11 cellular contexts compared by ENCODE assay signal in the genomic region with DNA sequence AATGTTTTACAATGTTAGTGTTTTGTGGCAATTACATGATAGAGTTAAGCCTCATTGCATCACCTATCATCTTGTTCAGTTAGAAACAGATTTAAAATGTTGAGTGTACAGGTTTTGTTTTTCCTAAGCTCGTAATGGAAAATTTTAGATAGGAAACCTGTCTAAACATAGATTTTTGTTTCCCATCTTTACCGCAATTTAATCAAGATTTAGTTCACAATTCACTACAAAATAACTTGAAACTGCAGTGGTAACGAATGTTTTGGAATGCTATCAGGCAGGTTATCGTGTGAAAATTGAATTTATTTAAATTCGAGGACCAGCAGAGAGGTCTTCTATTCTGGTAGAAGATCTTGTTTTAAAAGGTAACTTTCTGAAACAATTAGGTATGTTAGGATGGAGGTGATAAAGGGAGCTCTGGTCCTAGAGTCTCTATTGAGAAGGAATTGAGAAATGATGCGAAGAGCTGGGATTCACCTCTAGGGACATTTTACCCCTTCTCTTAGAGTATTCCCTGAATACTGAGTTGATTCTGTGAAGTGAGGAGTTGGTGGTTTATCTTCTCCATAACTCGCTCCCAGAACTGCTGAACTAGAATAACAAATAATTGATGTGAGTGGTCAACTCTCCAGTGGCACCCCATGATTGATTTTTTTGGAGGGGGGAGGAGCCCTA. TPM values are rescaled to one million over a fixed set of nuclear protein-coding genes. Genes with fewer than 3 reads are reported as not detected.
DNase-seq lines count a peak whose midpoint lies in the region; ATAC-seq, FAIRE-seq and TF ChIP-seq lines count a peak whose summit lies in the region.
"Had no signal": no experiment of that assay in that cellular context is flagged by ENCODE, and none has a peak within 500 bp of the region (broad histone marks: within the 10 kb centered on the region; RNA-seq: fewer than 3 reads in every experiment).

No MANE protein-coding gene starts in this region.

- no peak overlapping the region for H2BK120ac ChIP-seq in mesendoderm (ENCODE audit: low read depth, low read length)

- H3K4ac ChIP-seq in mesendoderm (ENCODE audit: low read depth, low read length) = no peak overlapping the region

- H3K4me2 ChIP-seq in astrocyte (ENCODE audit: low read length) (no peak overlapping the region), mesendoderm (ENCODE audit: low read length) (no peak overlapping the region)

- no peak overlapping the region for H3K56ac ChIP-seq in mesendoderm (ENCODE audit: low read length)

- peaks cover 28% of the 10 kb centered on the region for H3K27me3 Mint-ChIP-seq in astrocyte (ENCODE audit: low read depth, unreplicated experiment)
- H3K27me3 Mint-ChIP-seq in naive thymus-derived CD8-positive, alpha-beta T cell = peaks cover 8 to 41% (median 11%) of the 10 kb centered on the region in 5 donors

- H3K27me3 ChIP-seq in HUES64 (ENCODE audit: insufficient read depth, low read length) = peaks cover 29% of the 10 kb centered on the region
- H3K27me3 ChIP-seq in astrocyte (ENCODE audit: insufficient read depth, low read length) = peaks cover 47% of the 10 kb centered on the region
- H3K27me3 ChIP-seq in mesendoderm (ENCODE audit: insufficient read depth, low read length, poor library complexity) = no peaks in the 10 kb centered on the region
- H3K27me3 ChIP-seq: ascending aorta had no signal

- H3K27ac Mint-ChIP-seq in astrocyte (ENCODE audit: unreplicated experiment) = peak overlapping the region; percentile 13
- H3K27ac Mint-ChIP-seq in naive thymus-derived CD8-positive, alpha-beta T cell = no peak overlapping the region

- no peak overlapping the region for H3K9ac ChIP-seq in HUES64 (ENCODE audit: low read depth, low read length)
- H3K9ac ChIP-seq in astrocyte (ENCODE audit: low read length) = no peak overlapping the region
- H3K9ac ChIP-seq in mesendoderm (ENCODE audit: low read length) = no peak overlapping the region

- H3K23ac ChIP-seq in mesendoderm (ENCODE audit: low read length) = no peak overlapping the region

- H3K4me1 Mint-ChIP-seq in astrocyte (ENCODE audit: low read depth, unreplicated experiment) = peaks cover 15% of the 10 kb centered on the region
- peaks cover 3 to 10% (median 8%) of the 10 kb centered on the region in 4 donors for H3K4me1 Mint-ChIP-seq in naive thymus-derived CD8-positive, alpha-beta T cell

- H3K79me2 ChIP-seq in astrocyte (ENCODE audit: insufficient read depth, low read length) (no peaks in the 10 kb centered on the region), mesendoderm (ENCODE audit: control insufficient read depth, insufficient read depth, low read length) (no peaks in the 10 kb centered on the region)

- H4K20me1 ChIP-seq in astrocyte (ENCODE audit: insufficient read depth, low read length) = no peaks in the 10 kb centered on the region

- no peak for FAIRE-seq in astrocyte (lab: Jason Lieb, UNC)

- no peak for TF ChIP-seq CTCF in astrocyte (IDR thresholded peaks at IDR 0.05; ENCODE audit: insufficient read depth, low read depth, low read length)

- peak overlapping the region; percentile 88 for H3K4me3 Mint-ChIP-seq in astrocyte (ENCODE audit: unreplicated experiment)
- H3K4me3 Mint-ChIP-seq in naive thymus-derived CD8-positive, alpha-beta T cell = peak overlapping the region in 7 of 10 donors; percentile 14 to 85 (median 64)

- H2AFZ ChIP-seq in astrocyte (ENCODE audit: low read depth, low read length) = no peak overlapping the region

- POLR2A ChIA-PET in naive thymus-derived CD8-positive, alpha-beta T cell (lab: Charles Lee) = no interaction called here

- H4K8ac ChIP-seq in mesendoderm (ENCODE audit: low read depth, low read length) = no peak overlapping the region

- WGBS in HUES64 = 92% methylated on average over 5 of the region's 7 CpGs
- WGBS in mesendoderm (ENCODE audit: extremely low coverage, insufficient coverage, low lambda C conversion rate) = no CpG with 5 or more reads among the region's 7 CpGs

- no peaks in the 10 kb centered on the region for H3K9me3 ChIP-seq in HUES64 (ENCODE audit: insufficient read depth, low read depth, low read length)
- H3K9me3 ChIP-seq in astrocyte (ENCODE audit: insufficient read depth, low read depth, low read length) = no peaks in the 10 kb centered on the region
- H3K9me3 ChIP-seq: ascending aorta, gastroesophageal sphincter, tibial artery had no signal

- H3K36me3 Mint-ChIP-seq in astrocyte (ENCODE audit: low read depth, unreplicated experiment) = no peaks in the 10 kb centered on the region
- peaks cover 0 to 2% (median 0%) of the 10 kb centered on the region in 3 donors for H3K36me3 Mint-ChIP-seq in naive thymus-derived CD8-positive, alpha-beta T cell

- no peak overlapping the region for H3K18ac ChIP-seq in mesendoderm (ENCODE audit: low read length)

- peaks cover 23% of the 10 kb centered on the region for H3K4me1 ChIP-seq in HUES64 (ENCODE audit: insufficient read depth, low read length)
- H3K4me1 ChIP-seq in astrocyte (ENCODE audit: insufficient read depth, low read length) = peaks cover 4% of the 10 kb centered on the region
- no peaks in the 10 kb centered on the region for H3K4me1 ChIP-seq in mesendoderm (ENCODE audit: control insufficient read depth, low read depth, low read length)
- H3K4me1 ChIP-seq: ascending aorta had no signal

- no peaks in the 10 kb centered on the region for H3K36me3 ChIP-seq in HUES64 (ENCODE audit: insufficient read depth, low read length)
- no peaks in the 10 kb centered on the region for H3K36me3 ChIP-seq in astrocyte (ENCODE audit: insufficient read depth, low read length)
- no peaks in the 10 kb centered on the region for H3K36me3 ChIP-seq in mesendoderm (ENCODE audit: control insufficient read depth, insufficient read depth, low read length)
- H3K36me3 ChIP-seq: ascending aorta, gastroesophageal sphincter, tibial artery had no signal

- DNase-seq in DMS 273 (lab: John Stamatoyannopoulos, UW; ENCODE audit: unreplicated experiment) = peak; percentile 30
- DNase-seq in DMS 273 treated with DMSO at 0.1 percent for 48 hours (lab: John Stamatoyannopoulos, UW) = no peak
- DNase-seq in astrocyte (ENCODE audit: low read depth) = no peak
- no peak for DNase-seq in naive thymus-derived CD8-positive, alpha-beta T cell
- DNase-seq in mesendoderm = no peak
- no peak for DNase-seq in pons (ENCODE audit: low spot score)
- DNase-seq: tibial artery had no signal

- no peak overlapping the region for H2BK5ac ChIP-seq in mesendoderm (ENCODE audit: low read length)

- no peak overlapping the region for H2BK15ac ChIP-seq in mesendoderm (replicated peaks; ENCODE audit: low read depth)

- ATAC-seq in naive thymus-derived CD8-positive, alpha-beta T cell = no peak
- no peak for ATAC-seq in GM21526 (IDR thresholded peaks at IDR 0.05; ENCODE audit: low FRiP score, unreplicated experiment)

- no peaks in the 10 kb centered on the region for H3K9me3 Mint-ChIP-seq in astrocyte (ENCODE audit: unreplicated experiment)
- no peaks in the 10 kb centered on the region for H3K9me3 Mint-ChIP-seq in naive thymus-derived CD8-positive, alpha-beta T cell

- H4K5ac ChIP-seq in mesendoderm (ENCODE audit: low read length) = no peak overlapping the region

- peak overlapping the region; percentile 68 for H3K4me3 ChIP-seq in HUES64 (ENCODE audit: low read length)
- H3K4me3 ChIP-seq in astrocyte (ENCODE audit: insufficient read depth, low read depth, low read length) = no peak overlapping the region
- H3K4me3 ChIP-seq in mesendoderm (ENCODE audit: low read length) = no peak overlapping the region

- H2AK5ac ChIP-seq in mesendoderm (ENCODE audit: low read length) = no peak overlapping the region

- H3K27ac ChIP-seq in HUES64 (ENCODE audit: low read depth, low read length) (no peak overlapping the region), astrocyte (ENCODE audit: low read depth, low read length) (no peak overlapping the region), mesendoderm (ENCODE audit: low read depth, low read length) (no peak overlapping the region)
- H3K27ac ChIP-seq: ascending aorta, tibial artery had no signal

- H3K79me1 ChIP-seq in mesendoderm (ENCODE audit: low read length) = no peaks in the 10 kb centered on the region

RNA-seq across cellular contexts. Expression of gene DOCK3, which starts 1.4 kb away (rescaled TPM):
- 1.5 TPM for polyA plus RNA-seq in HUES64 (2013, experiment 1 of 2)
- polyA plus RNA-seq in HUES64 (2013, experiment 2 of 2) = 1.7 TPM
- 3.1 and 3.3 TPM in 2 replicates for total RNA-seq in astrocyte
- total RNA-seq in naive thymus-derived CD8-positive, alpha-beta T cell = 1 to 10 TPM; 1.5 to 1.9 TPM
- under 1 TPM; 0.14 to 0.63 (median 0.22) TPM for polyA plus RNA-seq in naive thymus-derived CD8-positive, alpha-beta T cell
- 0.93 TPM for polyA plus RNA-seq in mesendoderm (2013, experiment 1 of 2)
- polyA plus RNA-seq in mesendoderm (2013, experiment 2 of 2) = 0.91 TPM

RNA-seq across cellular contexts. Expression of gene MAPKAPK3, which starts 59.2 kb away (rescaled TPM):
- 32.3 TPM for polyA plus RNA-seq in HUES64 (2013, experiment 1 of 2)
- polyA plus RNA-seq in HUES64 (2013, experiment 2 of 2) = 32.8 TPM
- total RNA-seq in astrocyte = 21.1 and 23.4 TPM in 2 replicates
- 10 to 100 TPM; 27.5 TPM for total RNA-seq in naive thymus-derived CD8-positive, alpha-beta T cell
- 10 to 100 TPM; 42.4 to 48.2 (median 48.1) TPM for polyA plus RNA-seq in naive thymus-derived CD8-positive, alpha-beta T cell
- polyA plus RNA-seq in mesendoderm (2013, experiment 1 of 2) = 35.2 TPM
- 36.3 TPM for polyA plus RNA-seq in mesendoderm (2013, experiment 2 of 2)
